16 cellular contexts compared by ENCODE assay signal in genomic region chr5:146556884-146557283, GRCh38. TPM values are rescaled to one million over a fixed set of nuclear protein-coding genes. Genes with fewer than 3 reads are reported as not detected.
"Had no signal": no experiment of that assay in that cellular context is flagged by ENCODE, and none has a peak within 500 bp of the region (broad histone marks: within the 10 kb centered on the region; RNA-seq: fewer than 3 reads in every experiment).

No MANE protein-coding gene starts in this region.

RNA-seq across cellular contexts. Expression of gene GPR151, which starts 40.9 kb away (rescaled TPM):
- total RNA-seq: activated B cell treated with CpG ODN at 0.5 μM for 24 hours; activated CD4-positive, alpha-beta memory T cell treated with anti-CD3 and anti-CD28 coated beads for 36 hours; activated naive CD4-positive, alpha-beta T cell treated with anti-CD3 and anti-CD28 coated beads for 36 hours; activated naive CD4-positive, alpha-beta T cell treated with anti-CD3 and anti-CD28 coated beads, Interleukin-2, amount 50 U/mL, for 72 hours; activated T-cell treated with anti-CD3 and anti-CD28 coated beads, Interleukin-2, amount 50 U/mL, for 4 hours; activated T-helper 1 cell treated with anti-CD3 and anti-CD28 coated beads, Interleukin-12 subunit alpha, Interleukin-12 subunit beta, Interleukin-2, Interleukin-4 antibody, amounts not matched to agents 30 ng/mL and 10 ng/mL and 1 ng/mL, durations not matched to agents 14 hours and 24 hours and 36 hours; adrenal gland; astrocyte; body of pancreas; breast epithelium; cardiac septum; MCF 10A; PC-3; Peyer's patch; SJSA1 had no signal
- polyA plus RNA-seq: adrenal gland, SK-N-SH had no signal
